ENCODE assay signal across 24 cellular contexts in genomic region chr3:8681349-8681748, GRCh38. TPM values are rescaled to one million over a fixed set of nuclear protein-coding genes. Genes with fewer than 3 reads are reported as not detected.
"Had no signal": no experiment of that assay in that cellular context is flagged by ENCODE, and none has a peak within 500 bp of the region (broad histone marks: within the 10 kb centered on the region; RNA-seq: fewer than 3 reads in every experiment).

No MANE protein-coding gene starts in this region.

- H3K36me3 ChIP-seq: breast epithelium had no signal

- H3K4me3 ChIP-seq: breast epithelium had no signal

- ATAC-seq: activated CD8-positive, alpha-beta T cell treated with anti-CD3 and anti-CD28 coated beads for 36 hours; activated T-cell treated with anti-CD3 and anti-CD28 coated beads, Interleukin-2, amount 50 U/mL, for 72 hours had no signal

- DNase-seq: activated CD4-positive, alpha-beta T cell treated with anti-CD3 and anti-CD28 coated beads for 4 hours; activated CD4-positive, CD25-positive, alpha-beta regulatory T cell; activated CD8-positive, alpha-beta memory T cell treated with anti-CD3 and anti-CD28 coated beads, Interleukin-2, amount 50 U/mL, for 4 hours; activated CD8-positive, alpha-beta T cell treated with anti-CD3 and anti-CD28 coated beads for 36 hours; activated gamma-delta T cell treated with Interleukin-2 at 50 U/mL for 16 hours; activated naive CD4-positive, alpha-beta T cell treated with anti-CD3 and anti-CD28 coated beads, Interleukin-2, amount 10 ng/mL, durations not matched to agents 7 days and 5 days; activated naive CD8-positive, alpha-beta T cell treated with anti-CD3 and anti-CD28 coated beads, Interleukin-2, amount 10 ng/mL, durations not matched to agents 7 days and 5 days; activated T-cell treated with anti-CD3 and anti-CD28 coated beads, Interleukin-2, amount 50 U/mL, for 72 hours; aorta; caudate nucleus; Kasumi-1; KBM-7; NCI-H1105 treated with DMSO at 0.1 percent for 48 hours; NCI-H1436 treated with DMSO at 0.1 percent for 48 hours; NCI-H187; NCI-H2081; NCI-H510A treated with DMSO at 0.1 percent for 48 hours; NCI-H69; SHP77 treated with DMSO at 0.1 percent for 48 hours; T-helper 1 cell had no signal

- H3K9me3 ChIP-seq: breast epithelium had no signal

- H3K27ac ChIP-seq: breast epithelium, VCaP had no signal

- H3K4me1 ChIP-seq: breast epithelium had no signal

RNA-seq across cellular contexts. Expression of gene SSUH2, which starts 36.8 kb away (rescaled TPM):
- total RNA-seq: activated naive CD8-positive, alpha-beta T cell treated with anti-CD3 and anti-CD28 coated beads, Interleukin-2, amount 10 ng/mL, durations not matched to agents 7 days and 5 days had no signal

RNA-seq across cellular contexts. Expression of gene CAV3, which starts 52.3 kb away (rescaled TPM):
- total RNA-seq: activated CD8-positive, alpha-beta T cell treated with anti-CD3 and anti-CD28 coated beads for 36 hours; activated naive CD8-positive, alpha-beta T cell treated with anti-CD3 and anti-CD28 coated beads, Interleukin-2, amount 10 ng/mL, durations not matched to agents 7 days and 5 days; activated T-cell treated with anti-CD3 and anti-CD28 coated beads, Interleukin-2, amount 50 U/mL, for 72 hours; activated T-helper 2 cell treated with anti-CD3 and anti-CD28 coated beads, Interferon-gamma antibody, Interleukin-2, Interleukin-4, amounts not matched to agents 10 μg/mL and 5 μg/mL and 100 μg/mL, durations not matched to agents 14 hours and 24 hours and 36 hours; aorta; breast epithelium; T-helper 2 cell treated with Interferon-gamma antibody and Interleukin-4, amounts not matched to agents 100 ng/mL and 5 ng/mL, for 36 hours had no signal
